In the genomic region with DNA sequence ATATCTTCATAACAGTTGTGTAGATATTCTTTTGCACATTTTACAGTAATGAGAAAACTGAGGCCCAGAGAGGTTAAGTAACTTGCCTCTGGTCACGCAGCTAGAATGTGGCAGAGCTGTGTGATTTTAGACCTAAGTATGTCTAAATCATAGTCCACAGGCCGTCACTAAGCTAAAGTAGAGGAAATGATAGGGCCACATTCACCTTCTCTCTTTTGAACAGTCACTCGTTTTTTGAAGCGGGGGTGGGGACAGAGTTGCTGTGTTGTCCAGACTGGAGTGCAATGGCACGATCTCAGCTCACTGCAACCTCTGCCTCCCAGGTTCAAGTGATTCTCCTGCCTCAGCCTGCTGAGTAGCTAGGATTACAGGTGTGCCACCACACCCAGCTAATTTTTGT, we compare ENCODE assay signal across 10 cellular contexts.
DNase-seq lines count a peak whose midpoint lies in the region; ATAC-seq and TF ChIP-seq lines count a peak whose summit lies in the region.
"Had no signal": no experiment of that assay in that cellular context is flagged by ENCODE, and none has a peak within 500 bp of the region (broad histone marks: within the 10 kb centered on the region; RNA-seq: fewer than 3 reads in every experiment).

No MANE protein-coding gene starts in this region.

- no peaks in the 10 kb centered on the region for H3K27me3 ChIP-seq in left lung
- no peaks in the 10 kb centered on the region for H3K27me3 ChIP-seq in upper lobe of left lung
- H3K27me3 ChIP-seq: body of pancreas had no signal

- no peaks in the 10 kb centered on the region for H3K27me3 Mint-ChIP-seq in activated naive CD4-positive, alpha-beta T cell treated with anti-CD3 and anti-CD28 coated beads, Interleukin-2, amount 10 ng/mL, durations not matched to agents 7 days and 5 days
- H3K27me3 Mint-ChIP-seq in activated CD8-positive, alpha-beta T cell treated with anti-CD3 and anti-CD28 coated beads for 36 hours = no peaks in the 10 kb centered on the region

- H3K4me1 ChIP-seq in left lung = peaks cover 28 to 100% of the 10 kb centered on the region in 2 donors
- H3K4me1 ChIP-seq in upper lobe of left lung = peaks cover 63 to 91% (median 79%) of the 10 kb centered on the region in 4 donors

- CTCF ChIA-PET in activated naive CD4-positive, alpha-beta T cell treated with anti-CD3 and anti-CD28 coated beads, Interleukin-2, amount 10 ng/mL, durations not matched to agents 7 days and 5 days (lab: Charles Lee) = interaction anchor here (1.8 to 2.6 kb wide), 3 partner anchors 17 to 129 kb away, joined by 5 to 8 read pairs (median 8); no protein-coding TSS in a partner anchor
- CTCF ChIA-PET in activated CD8-positive, alpha-beta T cell treated with anti-CD3 and anti-CD28 coated beads for 36 hours (lab: Charles Lee) = interaction anchor here (1.7 to 3.2 kb wide), 7 partner anchors 9 to 129 kb away, joined by 4 to 14 read pairs (median 6); no protein-coding TSS in a partner anchor

- DNase-seq in activated naive CD4-positive, alpha-beta T cell treated with anti-CD3 and anti-CD28 coated beads, Interleukin-2, amount 10 ng/mL, durations not matched to agents 7 days and 5 days = peak; percentile 58
- no peak for DNase-seq in activated naive CD4-positive, alpha-beta T cell treated with anti-CD3 and anti-CD28 coated beads, Interleukin-2, amount 50 U/mL, for 16 hours
- DNase-seq in activated CD8-positive, alpha-beta T cell treated with anti-CD3 and anti-CD28 coated beads for 36 hours = peak; percentile 61
- DNase-seq in left lung = no peak
- no peak for DNase-seq in upper lobe of left lung
- no peak for DNase-seq in NCI-H1930 (lab: John Stamatoyannopoulos, UW)
- DNase-seq: NCI-H1092 treated with DMSO at 0.1 percent for 48 hours had no signal

- no peak for TF ChIP-seq EP300 in upper lobe of left lung (IDR thresholded peaks at IDR 0.05)

- intact Hi-C loops in activated CD8-positive, alpha-beta T cell treated with anti-CD3 and anti-CD28 coated beads for 36 hours (cut with micrococcal nuclease) = no loop called here
- intact Hi-C loops in left lung (cut with DNase I) = no loop called here

- no peaks in the 10 kb centered on the region for H3K9me3 ChIP-seq in left lung
- H3K9me3 ChIP-seq in upper lobe of left lung = no peaks in the 10 kb centered on the region
- H3K9me3 ChIP-seq: body of pancreas had no signal

- H3K4me3 Mint-ChIP-seq in activated naive CD4-positive, alpha-beta T cell treated with anti-CD3 and anti-CD28 coated beads, Interleukin-2, amount 10 ng/mL, durations not matched to agents 7 days and 5 days = no peak overlapping the region
- H3K4me3 Mint-ChIP-seq in activated CD8-positive, alpha-beta T cell treated with anti-CD3 and anti-CD28 coated beads for 36 hours = peak overlapping the region; percentile 10

- TF ChIP-seq POLR2A in upper lobe of left lung (IDR thresholded peaks at IDR 0.05) = no peak

- POLR2A ChIA-PET in activated CD8-positive, alpha-beta T cell treated with anti-CD3 and anti-CD28 coated beads for 36 hours (lab: Charles Lee) = interaction anchor here (0.7 to 3.8 kb wide), 2 partner anchors 10 to 68 kb away, joined by 3 to 32 read pairs; partner anchors contain the start of gene RASSF3

- ATAC-seq in activated CD8-positive, alpha-beta T cell treated with anti-CD3 and anti-CD28 coated beads for 36 hours = no peak
- ATAC-seq in left lung = no peak
- ATAC-seq in upper lobe of left lung (ENCODE audit: low FRiP score in 2 of 2) = no peak
- ATAC-seq in HG03135 (IDR thresholded peaks at IDR 0.05; ENCODE audit: unreplicated experiment) = no peak
- no peak for ATAC-seq in GM21367 (IDR thresholded peaks at IDR 0.05; ENCODE audit: unreplicated experiment)
- ATAC-seq: body of pancreas had no signal

- H3K36me3 ChIP-seq in left lung = no peaks in the 10 kb centered on the region
- no peaks in the 10 kb centered on the region for H3K36me3 ChIP-seq in upper lobe of left lung

- H3K4me3 ChIP-seq in left lung = no peak overlapping the region
- no peak overlapping the region for H3K4me3 ChIP-seq in upper lobe of left lung
- H3K4me3 ChIP-seq: body of pancreas had no signal

- TF ChIP-seq CTCF in activated CD8-positive, alpha-beta T cell treated with anti-CD3 and anti-CD28 coated beads for 36 hours (IDR thresholded peaks at IDR 0.05) = no peak
- TF ChIP-seq CTCF in left lung (IDR thresholded peaks at IDR 0.05) = no peak
- no peak for TF ChIP-seq CTCF in upper lobe of left lung (IDR thresholded peaks at IDR 0.05)

- peaks cover 99% of the 10 kb centered on the region for H3K4me1 Mint-ChIP-seq in activated naive CD4-positive, alpha-beta T cell treated with anti-CD3 and anti-CD28 coated beads, Interleukin-2, amount 10 ng/mL, durations not matched to agents 7 days and 5 days
- H3K4me1 Mint-ChIP-seq in activated CD8-positive, alpha-beta T cell treated with anti-CD3 and anti-CD28 coated beads for 36 hours (ENCODE audit: low read depth) = peaks cover 89% of the 10 kb centered on the region

- peaks cover 51% of the 10 kb centered on the region for H3K36me3 Mint-ChIP-seq in activated naive CD4-positive, alpha-beta T cell treated with anti-CD3 and anti-CD28 coated beads, Interleukin-2, amount 10 ng/mL, durations not matched to agents 7 days and 5 days
- H3K36me3 Mint-ChIP-seq in activated CD8-positive, alpha-beta T cell treated with anti-CD3 and anti-CD28 coated beads for 36 hours (ENCODE audit: low read depth) = peaks cover 15% of the 10 kb centered on the region

- H3K9me3 Mint-ChIP-seq in activated naive CD4-positive, alpha-beta T cell treated with anti-CD3 and anti-CD28 coated beads, Interleukin-2, amount 10 ng/mL, durations not matched to agents 7 days and 5 days = no peaks in the 10 kb centered on the region
- H3K9me3 Mint-ChIP-seq in activated CD8-positive, alpha-beta T cell treated with anti-CD3 and anti-CD28 coated beads for 36 hours = no peaks in the 10 kb centered on the region

- H3K27ac Mint-ChIP-seq in activated naive CD4-positive, alpha-beta T cell treated with anti-CD3 and anti-CD28 coated beads, Interleukin-2, amount 10 ng/mL, durations not matched to agents 7 days and 5 days = peak overlapping the region; percentile 99
- H3K27ac Mint-ChIP-seq in activated CD8-positive, alpha-beta T cell treated with anti-CD3 and anti-CD28 coated beads for 36 hours = peak overlapping the region; percentile 88

- 62 to 69% methylated on average over 5 of the region's 5 CpGs for WGBS in upper lobe of left lung, 2 donors

- H3K27ac ChIP-seq in left lung (peak overlapping the region; percentile 73 to 78), upper lobe of left lung (peak overlapping the region; percentile 53 to 79 (median 76))

Comparison
In these comparisons a context has a peak if more than half of its experiments do, and no peak if none do; other contexts are left out.
1. DNase-seq: peak in activated naive CD4-positive, alpha-beta T cell treated with anti-CD3 and anti-CD28 coated beads, Interleukin-2, amount 10 ng/mL, durations not matched to agents 7 days and 5 days (single experiment) and activated CD8-positive, alpha-beta T cell treated with anti-CD3 and anti-CD28 coated beads for 36 hours (single experiment); none in activated naive CD4-positive, alpha-beta T cell treated with anti-CD3 and anti-CD28 coated beads, Interleukin-2, amount 50 U/mL, for 16 hours (single experiment), left lung (0 of 2), upper lobe of left lung (0 of 2) and NCI-H1930 (0 of 2).